In genomic region chr7:5088906-5089305, GRCh38 we compare ENCODE assay signal across 22 cellular contexts.
"Had no signal": no experiment of that assay in that cellular context is flagged by ENCODE, and none has a peak within 500 bp of the region (broad histone marks: within the 10 kb centered on the region; RNA-seq: fewer than 3 reads in every experiment).

No MANE protein-coding gene starts in this region.

- H3K4me3 ChIP-seq: breast epithelium, heart right ventricle, left ventricle myocardium inferior, pancreas, right lobe of liver, skin epidermis, thyroid gland, uterus had no signal

- DNase-seq: activated CD4-positive, alpha-beta memory T cell treated with anti-CD3 and anti-CD28 coated beads, Interleukin-2, amount 10 ng/mL, durations not matched to agents 7 days and 5 days; activated CD4-positive, alpha-beta T cell treated with anti-CD3 and anti-CD28 coated beads, Interleukin-2, amount 10 ng/mL, durations not matched to agents 24 days and 14 days; activated effector memory CD4-positive, alpha-beta T cell treated with Interleukin-2 at 50 U/mL for 16 hours; activated naive CD4-positive, alpha-beta T cell treated with anti-CD3 and anti-CD28 coated beads for 36 hours; activated naive CD8-positive, alpha-beta T cell treated with anti-CD3 and anti-CD28 coated beads, Interleukin-2, amount 10 ng/mL, durations not matched to agents 7 days and 5 days; activated T-cell treated with anti-CD3 and anti-CD28 coated beads, Interleukin-2, amount 50 U/mL, for 72 hours; amniotic stem cell; cerebellar nuclear complex; cortex of kidney; heart right ventricle; kidney; left ventricle myocardium inferior; pancreas; stimulated activated CD4-positive, alpha-beta T cell treated with anti-CD3 and anti-CD28 coated beads, Interleukin-1b, Interleukin-23, amount 100 ng/mL, for 48 hours; substantia nigra; uterus had no signal

- ATAC-seq: activated CD4-positive, CD25-positive, alpha-beta regulatory T cell treated with anti-CD3 and anti-CD28 coated beads, Interleukin-2, amount 50 U/mL, for 24 hours; activated T-cell treated with anti-CD3 and anti-CD28 coated beads, Interleukin-2, amount 50 U/mL, for 72 hours; heart right ventricle; pancreas had no signal

- H3K27ac ChIP-seq: breast epithelium, epithelial cell of prostate, heart right ventricle, left ventricle myocardium inferior, pancreas, right lobe of liver, skin epidermis, thyroid gland, uterus had no signal

- H3K4me1 ChIP-seq: breast epithelium, pancreas, right lobe of liver had no signal

- H3K9me3 ChIP-seq: pancreas, right lobe of liver, thyroid gland, uterus had no signal

- H3K27me3 ChIP-seq: pancreas, right lobe of liver, thyroid gland, uterus had no signal

- H3K36me3 ChIP-seq: breast epithelium, heart right ventricle, left ventricle myocardium inferior, pancreas, right lobe of liver, thyroid gland, uterus had no signal
